1 cellular context compared by ENCODE assay signal in the genomic region with DNA sequence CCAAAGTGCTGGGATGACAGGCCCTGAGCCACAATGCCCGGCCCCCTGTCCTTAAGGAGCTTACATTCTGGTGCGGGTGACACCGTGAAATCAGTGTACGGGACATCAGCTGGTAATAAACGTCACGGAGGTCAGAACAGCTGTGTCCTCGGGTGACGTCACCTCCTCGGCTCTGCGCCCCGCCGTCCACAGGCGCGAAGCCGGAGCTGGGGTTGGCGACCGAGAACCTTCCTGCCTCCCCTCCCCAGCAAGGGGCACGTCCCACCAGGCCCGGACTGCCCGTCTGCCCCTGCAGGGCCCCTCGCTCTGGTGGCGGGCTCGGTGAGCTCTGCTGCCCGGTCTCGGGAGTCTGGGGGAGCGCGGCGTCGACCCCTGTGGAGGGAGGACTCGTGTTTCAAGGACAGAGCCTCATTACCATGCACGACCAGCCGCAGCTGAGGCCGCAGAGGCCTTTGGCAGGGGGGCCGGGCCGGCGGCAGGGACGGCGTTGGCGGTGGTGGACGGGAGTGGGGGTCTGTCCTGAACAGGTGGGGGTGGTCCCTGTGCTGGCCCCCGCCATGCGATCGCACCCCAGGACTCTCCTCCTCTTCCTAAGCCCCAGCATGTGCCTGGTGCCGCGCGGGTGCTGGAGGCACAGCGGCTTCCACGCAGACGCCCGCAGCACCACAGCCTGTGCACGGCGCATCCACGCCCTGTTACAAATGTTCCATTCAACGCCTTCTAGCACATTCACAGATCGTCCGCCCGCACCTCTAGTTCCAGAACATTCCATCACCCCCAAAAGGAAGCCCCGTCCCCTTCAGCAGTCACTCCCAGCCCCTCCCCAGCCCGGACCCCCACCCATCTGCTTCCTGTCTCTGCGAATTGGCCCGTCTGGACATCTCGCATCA.
TF ChIP-seq lines count a peak whose summit lies in the region.

No MANE protein-coding gene starts in this region.

TF ChIP-seq in GM12878, 131 proteins besides CTCF, POLR2A, EP300 and RAD21:
- TF ChIP-seq CREB1 (IDR thresholded peaks at IDR 0.05; ENCODE audit: low read depth) (peak; percentile 66; the same call in 1 of the 2 replicates), CREM (IDR thresholded peaks at IDR 0.05; ENCODE audit: low read depth) (peak; percentile 65), PML (IDR thresholded peaks at IDR 0.05; ENCODE audit: low read length) (no peak), JUNB (IDR thresholded peaks at IDR 0.05) (no peak), SIN3A (IDR thresholded peaks at IDR 0.05; ENCODE audit: low read depth, low read length) (no peak), PAX5 (IDR thresholded peaks at IDR 0.05; ENCODE audit: borderline replicate concordance, low read depth, low read length) (no peak), POU2F2 (IDR thresholded peaks at IDR 0.05; ENCODE audit: borderline replicate concordance, low read depth, low read length) (no peak), MYB (IDR thresholded peaks at IDR 0.05; ENCODE audit: borderline replicate concordance, low read depth, low read length) (no peak), KAT2A (conservative IDR thresholded peaks at IDR 0.05; ENCODE audit: control insufficient read depth, low read depth, low read length) (no peak), STAT3 (IDR thresholded peaks at IDR 0.05; ENCODE audit: low read depth, low read length) (no peak), HDAC6 (IDR thresholded peaks at IDR 0.05; ENCODE audit: unreplicated experiment) (no peak), JUND (IDR thresholded peaks at IDR 0.05; ENCODE audit: low read depth, low read length) (no peak), FOS (IDR thresholded peaks at IDR 0.05; ENCODE audit: borderline replicate concordance, extremely low read depth, insufficient read length) (no peak), HDAC2 (IDR thresholded peaks at IDR 0.05) (no peak), SUZ12 (IDR thresholded peaks at IDR 0.05; ENCODE audit: unreplicated experiment) (peak; percentile 87), FOXK2 (IDR thresholded peaks at IDR 0.05) (no peak), KDM1A (IDR thresholded peaks at IDR 0.05; ENCODE audit: borderline replicate concordance) (no peak), RCOR1 (conservative IDR thresholded peaks at IDR 0.05; ENCODE audit: low read depth, low read length) (no peak), MEF2B (IDR thresholded peaks at IDR 0.05; ENCODE audit: partially characterized antibody, poor library complexity, severe bottlenecking) (no peak), NBN (IDR thresholded peaks at IDR 0.05) (no peak), RBBP5 (conservative IDR thresholded peaks at IDR 0.05) (no peak), WRNIP1 (IDR thresholded peaks at IDR 0.05; ENCODE audit: borderline replicate concordance, low read depth, low read length) (no peak), YBX1 (IDR thresholded peaks at IDR 0.05) (no peak), EED (IDR thresholded peaks at IDR 0.05; ENCODE audit: low read depth) (no peak), HDGF (IDR thresholded peaks at IDR 0.05) (no peak), NR2F1 (conservative IDR thresholded peaks at IDR 0.05) (no peak; the same call in 1 of the 2 replicates), ATF7 (IDR thresholded peaks at IDR 0.05; ENCODE audit: low read depth) (peak; percentile 75)
- TF ChIP-seq, protein P1, sequence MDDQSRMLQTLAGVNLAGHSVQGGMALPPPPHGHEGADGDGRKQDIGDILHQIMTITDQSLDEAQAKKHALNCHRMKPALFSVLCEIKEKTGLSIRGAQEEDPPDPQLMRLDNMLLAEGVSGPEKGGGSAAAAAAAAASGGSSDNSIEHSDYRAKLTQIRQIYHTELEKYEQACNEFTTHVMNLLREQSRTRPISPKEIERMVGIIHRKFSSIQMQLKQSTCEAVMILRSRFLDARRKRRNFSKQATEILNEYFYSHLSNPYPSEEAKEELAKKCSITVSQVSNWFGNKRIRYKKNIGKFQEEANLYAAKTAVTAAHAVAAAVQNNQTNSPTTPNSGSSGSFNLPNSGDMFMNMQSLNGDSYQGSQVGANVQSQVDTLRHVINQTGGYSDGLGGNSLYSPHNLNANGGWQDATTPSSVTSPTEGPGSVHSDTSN (IDR thresholded peaks at IDR 0.05; ENCODE audit: insufficient replicate concordance, low read depth, low read length): peak; percentile 17
- TF ChIP-seq, protein P2, sequence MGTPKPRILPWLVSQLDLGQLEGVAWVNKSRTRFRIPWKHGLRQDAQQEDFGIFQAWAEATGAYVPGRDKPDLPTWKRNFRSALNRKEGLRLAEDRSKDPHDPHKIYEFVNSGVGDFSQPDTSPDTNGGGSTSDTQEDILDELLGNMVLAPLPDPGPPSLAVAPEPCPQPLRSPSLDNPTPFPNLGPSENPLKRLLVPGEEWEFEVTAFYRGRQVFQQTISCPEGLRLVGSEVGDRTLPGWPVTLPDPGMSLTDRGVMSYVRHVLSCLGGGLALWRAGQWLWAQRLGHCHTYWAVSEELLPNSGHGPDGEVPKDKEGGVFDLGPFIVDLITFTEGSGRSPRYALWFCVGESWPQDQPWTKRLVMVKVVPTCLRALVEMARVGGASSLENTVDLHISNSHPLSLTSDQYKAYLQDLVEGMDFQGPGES (IDR thresholded peaks at IDR 0.05): no peak
- TF ChIP-seq, protein P3, sequence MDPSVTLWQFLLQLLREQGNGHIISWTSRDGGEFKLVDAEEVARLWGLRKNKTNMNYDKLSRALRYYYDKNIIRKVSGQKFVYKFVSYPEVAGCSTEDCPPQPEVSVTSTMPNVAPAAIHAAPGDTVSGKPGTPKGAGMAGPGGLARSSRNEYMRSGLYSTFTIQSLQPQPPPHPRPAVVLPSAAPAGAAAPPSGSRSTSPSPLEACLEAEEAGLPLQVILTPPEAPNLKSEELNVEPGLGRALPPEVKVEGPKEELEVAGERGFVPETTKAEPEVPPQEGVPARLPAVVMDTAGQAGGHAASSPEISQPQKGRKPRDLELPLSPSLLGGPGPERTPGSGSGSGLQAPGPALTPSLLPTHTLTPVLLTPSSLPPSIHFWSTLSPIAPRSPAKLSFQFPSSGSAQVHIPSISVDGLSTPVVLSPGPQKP (IDR thresholded peaks at IDR 0.05; ENCODE audit: low read depth, low read length): no peak
- TF ChIP-seq, protein P4, sequence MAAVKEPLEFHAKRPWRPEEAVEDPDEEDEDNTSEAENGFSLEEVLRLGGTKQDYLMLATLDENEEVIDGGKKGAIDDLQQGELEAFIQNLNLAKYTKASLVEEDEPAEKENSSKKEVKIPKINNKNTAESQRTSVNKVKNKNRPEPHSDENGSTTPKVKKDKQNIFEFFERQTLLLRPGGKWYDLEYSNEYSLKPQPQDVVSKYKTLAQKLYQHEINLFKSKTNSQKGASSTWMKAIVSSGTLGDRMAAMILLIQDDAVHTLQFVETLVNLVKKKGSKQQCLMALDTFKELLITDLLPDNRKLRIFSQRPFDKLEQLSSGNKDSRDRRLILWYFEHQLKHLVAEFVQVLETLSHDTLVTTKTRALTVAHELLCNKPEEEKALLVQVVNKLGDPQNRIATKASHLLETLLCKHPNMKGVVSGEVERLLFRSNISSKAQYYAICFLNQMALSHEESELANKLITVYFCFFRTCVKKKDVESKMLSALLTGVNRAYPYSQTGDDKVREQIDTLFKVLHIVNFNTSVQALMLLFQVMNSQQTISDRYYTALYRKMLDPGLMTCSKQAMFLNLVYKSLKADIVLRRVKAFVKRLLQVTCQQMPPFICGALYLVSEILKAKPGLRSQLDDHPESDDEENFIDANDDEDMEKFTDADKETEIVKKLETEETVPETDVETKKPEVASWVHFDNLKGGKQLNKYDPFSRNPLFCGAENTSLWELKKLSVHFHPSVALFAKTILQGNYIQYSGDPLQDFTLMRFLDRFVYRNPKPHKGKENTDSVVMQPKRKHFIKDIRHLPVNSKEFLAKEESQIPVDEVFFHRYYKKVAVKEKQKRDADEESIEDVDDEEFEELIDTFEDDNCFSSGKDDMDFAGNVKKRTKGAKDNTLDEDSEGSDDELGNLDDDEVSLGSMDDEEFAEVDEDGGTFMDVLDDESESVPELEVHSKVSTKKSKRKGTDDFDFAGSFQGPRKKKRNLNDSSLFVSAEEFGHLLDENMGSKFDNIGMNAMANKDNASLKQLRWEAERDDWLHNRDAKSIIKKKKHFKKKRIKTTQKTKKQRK (IDR thresholded peaks at IDR 0.05; ENCODE audit: low read depth, low read length): no peak
